14 cellular contexts compared by ENCODE assay signal in genomic region chr12:3520168-3520567, GRCh38.
DNase-seq lines count a peak whose midpoint lies in the region; ATAC-seq lines count a peak whose summit lies in the region.
"Had no signal": no experiment of that assay in that cellular context is flagged by ENCODE, and none has a peak within 500 bp of the region (broad histone marks: within the 10 kb centered on the region; RNA-seq: fewer than 3 reads in every experiment).

No MANE protein-coding gene starts in this region.

- peak; percentile 33 for DNase-seq in DMS79 (lab: John Stamatoyannopoulos, UW)
- peak; percentile 68 to 92 (median 81) for DNase-seq in NCI-H1417 (lab: John Stamatoyannopoulos, UW)
- DNase-seq in NCI-H748 treated with DMSO at 0.1 percent for 48 hours (lab: John Stamatoyannopoulos, UW): peak; percentile 16
- peak; percentile 44 for DNase-seq in islet precursor cell
- DNase-seq in GM19238 (ENCODE audit: insufficient read length, low spot score): no peak
- no peak for DNase-seq in AG08395 (ENCODE audit: low spot score)
- DNase-seq: activated CD8-positive, alpha-beta memory T cell treated with anti-CD3 and anti-CD28 coated beads for 24 hours; activated gamma-delta T cell treated with Interleukin-2 at 50 U/mL for 16 hours; effector memory CD8-positive, alpha-beta T cell; naive B cell; NCI-H1436; SIG-M5 had no signal

- no peak for ATAC-seq in HG03139 (IDR thresholded peaks at IDR 0.05; ENCODE audit: unreplicated experiment)
- ATAC-seq: effector memory CD8-positive, alpha-beta T cell; gastroesophageal sphincter had no signal

Comparison
In these comparisons a context has a peak if more than half of its experiments do, and no peak if none do; other contexts are left out.
1. DNase-seq: peak in DMS79 (single experiment), NCI-H1417 (3 of 3), NCI-H748 treated with DMSO at 0.1 percent for 48 hours (single experiment) and islet precursor cell (single experiment); none in GM19238 (single experiment) and AG08395 (single experiment).